In the genomic region with DNA sequence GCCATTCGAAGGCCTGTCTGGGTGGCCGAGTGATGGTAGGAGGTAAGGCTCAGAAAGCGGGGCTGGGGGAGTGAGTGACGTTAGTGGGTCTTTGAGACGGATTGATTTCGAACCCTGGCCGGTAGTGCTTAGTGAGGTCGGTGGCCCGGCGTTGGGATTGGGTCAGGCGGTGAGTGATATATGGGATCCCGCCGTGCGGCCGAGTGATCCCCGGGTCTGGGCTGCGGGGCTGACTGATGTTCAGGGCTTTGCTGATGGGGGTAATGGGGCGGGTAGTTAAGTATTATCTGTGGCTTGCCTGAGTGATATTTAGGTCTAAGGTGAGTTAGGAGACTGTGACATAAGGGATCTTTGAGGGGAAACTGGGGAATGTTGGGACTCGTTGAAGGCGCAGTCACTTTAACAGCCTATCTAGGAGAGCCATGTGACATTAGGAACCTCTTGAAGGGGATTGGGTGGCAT, we compare ENCODE assay signal across 8 cellular contexts. TPM values are rescaled to one million over a fixed set of nuclear protein-coding genes. Genes with fewer than 3 reads are reported as not detected.
DNase-seq lines count a peak whose midpoint lies in the region; ATAC-seq and TF ChIP-seq lines count a peak whose summit lies in the region.

No MANE protein-coding gene starts in this region.

- H3K4me1 ChIP-seq in NT2/D1 (ENCODE audit: insufficient read depth, insufficient read length), result peaks cover 2% of the 10 kb centered on the region

- no peaks in the 10 kb centered on the region for H3K27me3 Mint-ChIP-seq in effector memory CD8-positive, alpha-beta T cell
- H3K27me3 Mint-ChIP-seq in natural killer cell treated with Interleukin-12 subunit alpha and Interleukin-12 subunit beta and Interleukin-15 and Interleukin-18, amount 100 ng/mL, for 72 hours, result no peaks in the 10 kb centered on the region

- H3K4me3 Mint-ChIP-seq in effector memory CD8-positive, alpha-beta T cell, result peak overlapping the region; percentile 95 to 96
- H3K4me3 Mint-ChIP-seq in natural killer cell treated with Interleukin-12 subunit alpha and Interleukin-12 subunit beta and Interleukin-15 and Interleukin-18, amount 100 ng/mL, for 72 hours, result peak overlapping the region; percentile 96

- no peak for DNase-seq in GM06990 (ENCODE audit: extremely low read depth, insufficient read length)
- no peak for DNase-seq in NT2/D1 (ENCODE audit: low read depth, low spot score)
- no peak for DNase-seq in effector memory CD8-positive, alpha-beta T cell
- peak; percentile 66 for DNase-seq in natural killer cell treated with Interleukin-12 subunit alpha and Interleukin-12 subunit beta and Interleukin-15 and Interleukin-18, amount 100 ng/mL, for 72 hours (ENCODE audit: low spot score)
- no peak for DNase-seq in SHP77 (lab: John Stamatoyannopoulos, UW)

- H3K9me3 Mint-ChIP-seq in effector memory CD8-positive, alpha-beta T cell, result no peaks in the 10 kb centered on the region
- no peaks in the 10 kb centered on the region for H3K9me3 Mint-ChIP-seq in natural killer cell treated with Interleukin-12 subunit alpha and Interleukin-12 subunit beta and Interleukin-15 and Interleukin-18, amount 100 ng/mL, for 72 hours

- peaks cover 15% of the 10 kb centered on the region for H3K36me3 ChIP-seq in GM06990 (ENCODE audit: control insufficient read depth, insufficient read depth, low read length)
- peaks cover 39% of the 10 kb centered on the region for H3K36me3 ChIP-seq in NT2/D1 (ENCODE audit: insufficient read depth, insufficient read length, low read length)

- peak overlapping the region; percentile 98 for H3K27ac Mint-ChIP-seq in effector memory CD8-positive, alpha-beta T cell
- H3K27ac Mint-ChIP-seq in natural killer cell treated with Interleukin-12 subunit alpha and Interleukin-12 subunit beta and Interleukin-15 and Interleukin-18, amount 100 ng/mL, for 72 hours, result peak overlapping the region; percentile 98 to 99

- peaks cover 46% of the 10 kb centered on the region for H3K36me3 Mint-ChIP-seq in effector memory CD8-positive, alpha-beta T cell (ENCODE audit: insufficient read depth)
- peaks cover 20% of the 10 kb centered on the region for H3K36me3 Mint-ChIP-seq in natural killer cell treated with Interleukin-12 subunit alpha and Interleukin-12 subunit beta and Interleukin-15 and Interleukin-18, amount 100 ng/mL, for 72 hours

- peaks cover 37 to 43% of the 10 kb centered on the region in 2 donors for H3K4me1 Mint-ChIP-seq in effector memory CD8-positive, alpha-beta T cell (ENCODE audit: low read depth in 2 of 2)
- peaks cover 51 to 54% of the 10 kb centered on the region in 2 donors for H3K4me1 Mint-ChIP-seq in natural killer cell treated with Interleukin-12 subunit alpha and Interleukin-12 subunit beta and Interleukin-15 and Interleukin-18, amount 100 ng/mL, for 72 hours (ENCODE audit: low read depth in 2 of 2)

- peak overlapping the region; percentile 87 for H3K9ac ChIP-seq in NT2/D1 (ENCODE audit: insufficient read length, low read depth)

- H3K4me3 ChIP-seq in GM06990 (replicated peaks; ENCODE audit: low read depth, low read length) (peak overlapping the region; percentile 98), NT2/D1 (ENCODE audit: insufficient read length, low read depth) (peak overlapping the region; percentile 92)

- no peak for TF ChIP-seq CTCF in GM06990 (IDR thresholded peaks at IDR 0.05; ENCODE audit: insufficient read depth, low read length, poor library complexity, severe bottlenecking)

- H3K27me3 ChIP-seq in GM06990 (replicated peaks; ENCODE audit: control insufficient read depth, insufficient read depth, low read length), result no peaks in the 10 kb centered on the region
- H3K27me3 ChIP-seq in NT2/D1 (ENCODE audit: insufficient read depth, insufficient read length), result no peaks in the 10 kb centered on the region

- no peaks in the 10 kb centered on the region for H3K9me3 ChIP-seq in NT2/D1 (ENCODE audit: insufficient read depth, low read length)

- no peak for ATAC-seq in effector memory CD8-positive, alpha-beta T cell (replicated peaks)
- no peak for ATAC-seq in natural killer cell treated with Interleukin-12 subunit alpha and Interleukin-12 subunit beta and Interleukin-15 and Interleukin-18, amount 100 ng/mL, for 72 hours
- no peak for ATAC-seq in activated CD4-positive, CD25-positive, alpha-beta regulatory T cell treated with anti-CD3 and anti-CD28 coated beads, Interleukin-2, amount 50 U/mL, for 24 hours
- ATAC-seq in HG03469 (IDR thresholded peaks at IDR 0.05; ENCODE audit: unreplicated experiment), result no peak
- ATAC-seq in HG03135 (IDR thresholded peaks at IDR 0.05; ENCODE audit: unreplicated experiment), result no peak

RNA-seq across cellular contexts. Expression of gene PSMC4, which starts 0.4 kb away (rescaled TPM):
- total RNA-seq in natural killer cell treated with Interleukin-12 subunit alpha and Interleukin-12 subunit beta and Interleukin-15 and Interleukin-18, amount 100 ng/mL, for 72 hours, result 100 to 1,000 TPM; 163 to 165 TPM

RNA-seq across cellular contexts. Expression of gene ZNF546, which starts 25.4 kb away (rescaled TPM):
- total RNA-seq in natural killer cell treated with Interleukin-12 subunit alpha and Interleukin-12 subunit beta and Interleukin-15 and Interleukin-18, amount 100 ng/mL, for 72 hours, result 1 to 10 TPM; 3.7 to 7.4 TPM

RNA-seq across cellular contexts. Expression of gene FCGBP, which starts 37.0 kb away (rescaled TPM):
- total RNA-seq in natural killer cell treated with Interleukin-12 subunit alpha and Interleukin-12 subunit beta and Interleukin-15 and Interleukin-18, amount 100 ng/mL, for 72 hours, result 1 to 10 TPM; 3.4 to 6.6 TPM
